ENCODE assay signal across 11 cellular contexts in genomic region chr6:146905313-146905712, GRCh38.
DNase-seq lines count a peak whose midpoint lies in the region; ATAC-seq and TF ChIP-seq lines count a peak whose summit lies in the region.
"Had no signal": no experiment of that assay in that cellular context is flagged by ENCODE, and none has a peak within 500 bp of the region (broad histone marks: within the 10 kb centered on the region; RNA-seq: fewer than 3 reads in every experiment).

No MANE protein-coding gene starts in this region.

- peak overlapping the region; percentile 45 for H3K27ac ChIP-seq in ACC112 (ENCODE audit: low read depth, low read length)
- H3K27ac ChIP-seq in HEK293 (ENCODE audit: extremely low read depth, low read depth, low read length), result no peak overlapping the region
- H3K27ac ChIP-seq in Peyer's patch, result no peak overlapping the region

- no peaks in the 10 kb centered on the region for H3K27me3 ChIP-seq in ACC112 (ENCODE audit: insufficient read depth, low read length)
- H3K27me3 ChIP-seq in Peyer's patch, result no peaks in the 10 kb centered on the region

- no peaks in the 10 kb centered on the region for H3K9me3 ChIP-seq in HEK293 (ENCODE audit: control insufficient read depth, insufficient read depth, low read depth, low read length)
- no peaks in the 10 kb centered on the region for H3K9me3 ChIP-seq in Peyer's patch

- CTCF ChIA-PET in HEK293 (lab: Yijun Ruan, JAX), result interaction anchor here (0.6 to 1.6 kb wide), 6 partner anchors 10 to 1272 kb away, joined by 3 to 7 read pairs (median 3); no protein-coding TSS in a partner anchor

- H3K36me3 ChIP-seq in ACC112 (ENCODE audit: insufficient read depth, low read length) (no peaks in the 10 kb centered on the region), HEK293 (ENCODE audit: control insufficient read depth in 2 of 2, insufficient read depth in 1 of 2, low read length in 2 of 2) (no peaks in the 10 kb centered on the region), Peyer's patch (no peaks in the 10 kb centered on the region)

- peak; percentile 86 for DNase-seq in islet precursor cell
- DNase-seq in Peyer's patch, result no peak
- no peak for DNase-seq in activated CD4-positive, alpha-beta T cell treated with anti-CD3 and anti-CD28 coated beads for 48 hours
- DNase-seq: activated CD8-positive, alpha-beta T cell treated with anti-CD3 and anti-CD28 coated beads for 36 hours; NCI-H510A treated with DMSO at 0.1 percent for 48 hours; stimulated activated CD4-positive, alpha-beta T cell treated with anti-CD3 and anti-CD28 coated beads, Interleukin-4, amount 100 ng/mL, for 4 hours had no signal

- H3K4me3 ChIP-seq in ACC112 (ENCODE audit: low read depth, low read length), result no peak overlapping the region
- no peak overlapping the region for H3K4me3 ChIP-seq in HEK293 (ENCODE audit: low read depth, low read length)
- no peak overlapping the region for H3K4me3 ChIP-seq in Peyer's patch

- H3K79me2 ChIP-seq in ACC112 (ENCODE audit: control insufficient read depth, insufficient read depth, low read length, unreplicated experiment), result no peaks in the 10 kb centered on the region

- H2AFZ ChIP-seq in ACC112 (ENCODE audit: low read length, unreplicated experiment), result peak overlapping the region; percentile 3

- TF ChIP-seq POLR2A in Peyer's patch (IDR thresholded peaks at IDR 0.05), result no peak

- H3K4me1 ChIP-seq in ACC112 (ENCODE audit: control insufficient read depth, insufficient read depth, low read length, unreplicated experiment) (peaks cover 50% of the 10 kb centered on the region), HEK293 (ENCODE audit: control insufficient read depth, insufficient read depth, low read length) (peaks cover 3% of the 10 kb centered on the region; the same call in 1 of the 2 replicates), Peyer's patch (no peaks in the 10 kb centered on the region)

- POLR2A ChIA-PET in HEK293 (lab: Yijun Ruan, JAX), result no interaction called here

- TF ChIP-seq CTCF in HEK293 (tag by site-specific recombination; IDR thresholded peaks at IDR 0.05), result no peak
- TF ChIP-seq CTCF in Peyer's patch (IDR thresholded peaks at IDR 0.05), result no peak

- ATAC-seq in SK-N-SH treated with all-trans-retinoic acid at 6 μM for 48 hours (peak; percentile 86), GM18870 (IDR thresholded peaks at IDR 0.05; ENCODE audit: unreplicated experiment) (no peak), GM19452 (IDR thresholded peaks at IDR 0.05; ENCODE audit: unreplicated experiment) (no peak)
- ATAC-seq: activated CD8-positive, alpha-beta T cell treated with anti-CD3 and anti-CD28 coated beads for 36 hours had no signal

TF ChIP-seq in HEK293, 187 proteins besides CTCF, POLR2A, EP300 and RAD21:
- no peak for TF ChIP-seq ZFP37 (tag by site-specific recombination; IDR thresholded peaks at IDR 0.05)
- peak; percentile 29; the same call in 1 of the 2 replicates for TF ChIP-seq ZXDB (tag by site-specific recombination; IDR thresholded peaks at IDR 0.05)

TF ChIP-seq in SK-N-SH treated with all-trans-retinoic acid at 6 μM for 48 hours, 23 proteins besides CTCF, POLR2A, EP300 and RAD21:
- TF ChIP-seq CREB5 (CRISPR knock-in tag; IDR thresholded peaks at IDR 0.05; ENCODE audit: low read depth) (no peak), ISL1 (CRISPR knock-in tag; IDR thresholded peaks at IDR 0.05) (peak; percentile 77), SNAI2 (CRISPR knock-in tag; IDR thresholded peaks at IDR 0.05) (0 out of 2 replicates have a peak, but pooled peaks have one; percentile 20), PATZ1 (CRISPR knock-in tag; IDR thresholded peaks at IDR 0.05; ENCODE audit: borderline replicate concordance) (0 out of 2 replicates have a peak, but pooled peaks have one; percentile 17), ZFP3 (CRISPR knock-in tag; IDR thresholded peaks at IDR 0.05) (no peak), ESRRG (CRISPR knock-in tag; IDR thresholded peaks at IDR 0.05) (no peak), CSDC2 (CRISPR knock-in tag; IDR thresholded peaks at IDR 0.05) (no peak), TOX (CRISPR knock-in tag; IDR thresholded peaks at IDR 0.05; ENCODE audit: borderline replicate concordance) (no peak), ZNF565 (CRISPR knock-in tag; conservative IDR thresholded peaks at IDR 0.05; ENCODE audit: low read depth) (no peak), TCF4 (CRISPR knock-in tag; IDR thresholded peaks at IDR 0.05; ENCODE audit: borderline replicate concordance) (no peak)
